In the genomic region with DNA sequence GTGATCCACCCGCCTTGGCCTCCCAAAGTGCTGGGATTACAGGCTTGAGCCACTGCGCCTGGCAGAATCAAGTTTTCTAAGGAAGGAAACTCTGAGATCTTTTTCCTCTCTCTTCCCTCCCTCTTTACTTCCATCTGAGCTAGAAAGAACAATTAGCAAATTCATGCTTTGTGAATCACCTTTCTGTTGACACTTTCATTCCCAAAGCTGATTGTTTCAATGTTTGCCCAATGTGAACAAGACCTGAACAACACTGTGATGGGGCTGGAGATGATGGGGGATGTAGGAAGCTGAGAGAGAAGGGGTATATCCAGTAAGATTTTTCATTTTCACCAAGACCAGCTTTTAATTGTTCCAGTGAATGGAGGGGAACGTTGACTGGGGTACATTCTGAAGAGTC, we compare ENCODE assay signal across 27 cellular contexts. TPM values are rescaled to one million over a fixed set of nuclear protein-coding genes. Genes with fewer than 3 reads are reported as not detected.
"Had no signal": no experiment of that assay in that cellular context is flagged by ENCODE, and none has a peak within 500 bp of the region (broad histone marks: within the 10 kb centered on the region; RNA-seq: fewer than 3 reads in every experiment).

No MANE protein-coding gene starts in this region.

- H3K4me3 ChIP-seq: body of pancreas, coronary artery, lower lobe of right lung, right atrium auricular region, skin epidermis, tibial artery had no signal

- H3K9me3 ChIP-seq: body of pancreas, lower lobe of right lung, right atrium auricular region, tibial artery had no signal

- ATAC-seq: activated CD8-positive, alpha-beta T cell treated with anti-CD3 and anti-CD28 coated beads, Interleukin-2, amount 10 ng/mL, durations not matched to agents 7 days and 5 days; body of pancreas; left cardiac atrium; lower lobe of right lung had no signal

- H3K36me3 ChIP-seq: lower lobe of right lung, right atrium auricular region, tibial artery had no signal

- H3K4me1 ChIP-seq: body of pancreas, lower lobe of right lung had no signal

- DNase-seq: activated B cell treated with CpG ODN at 0.5 μM for 24 hours; activated CD4-positive, alpha-beta T cell treated with anti-CD3 and anti-CD28 coated beads for 48 hours; activated CD8-positive, alpha-beta memory T cell treated with anti-CD3 and anti-CD28 coated beads, Interleukin-2, amount 50 U/mL, for 4 hours; activated CD8-positive, alpha-beta T cell treated with anti-CD3 and anti-CD28 coated beads, Interleukin-2, amount 10 ng/mL, durations not matched to agents 7 days and 5 days; activated gamma-delta T cell treated with Interleukin-2 at 50 U/mL for 16 hours; activated T-cell treated with anti-CD3 and anti-CD28 coated beads, Interleukin-2, amount 50 U/mL, for 48 hours; amniotic stem cell; body of pancreas; effector CD4-positive, alpha-beta T cell; foreskin melanocyte; immature natural killer cell; left cardiac atrium; lower lobe of right lung; nephron progenitor cell; occipital lobe; stimulated activated CD4-positive, alpha-beta T cell treated with anti-CD3 and anti-CD28 coated beads, Interleukin-15, amount 100 ng/mL, for 24 hours; stimulated activated CD4-positive, alpha-beta T cell treated with anti-CD3 and anti-CD28 coated beads, Interleukin-4, amount 100 ng/mL, for 1 hour; stimulated activated naive CD4-positive, alpha-beta T cell had no signal

- FAIRE-seq: TTC549, urothelium cell line had no signal

- H3K27me3 ChIP-seq: body of pancreas, right atrium auricular region, tibial artery had no signal

- H3K27ac ChIP-seq: body of pancreas, coronary artery, lower lobe of right lung, right atrium auricular region, skin epidermis, tibial artery had no signal

RNA-seq across cellular contexts. Expression of gene TENT5B, which starts 5.7 kb away (rescaled TPM):
- total RNA-seq: activated B cell treated with CpG ODN at 0.5 μM for 24 hours; activated CD8-positive, alpha-beta T cell treated with anti-CD3 and anti-CD28 coated beads, Interleukin-2, amount 10 ng/mL, durations not matched to agents 7 days and 5 days had no signal
- polyA plus RNA-seq: immature natural killer cell had no signal

RNA-seq across cellular contexts. Expression of gene TRNP1, which starts 24.8 kb away (rescaled TPM):
- total RNA-seq: activated CD8-positive, alpha-beta T cell treated with anti-CD3 and anti-CD28 coated beads, Interleukin-2, amount 10 ng/mL, durations not matched to agents 7 days and 5 days had no signal
- polyA plus RNA-seq: immature natural killer cell had no signal

RNA-seq across cellular contexts. Expression of gene KDF1, which starts 58.0 kb away (rescaled TPM):
- total RNA-seq: activated CD8-positive, alpha-beta T cell treated with anti-CD3 and anti-CD28 coated beads, Interleukin-2, amount 10 ng/mL, durations not matched to agents 7 days and 5 days; fibroblast of lung; occipital lobe; posterior vena cava; subcutaneous adipose tissue had no signal
- polyA plus RNA-seq: fibroblast of lung had no signal
